12 cellular contexts compared by ENCODE assay signal in the genomic region with DNA sequence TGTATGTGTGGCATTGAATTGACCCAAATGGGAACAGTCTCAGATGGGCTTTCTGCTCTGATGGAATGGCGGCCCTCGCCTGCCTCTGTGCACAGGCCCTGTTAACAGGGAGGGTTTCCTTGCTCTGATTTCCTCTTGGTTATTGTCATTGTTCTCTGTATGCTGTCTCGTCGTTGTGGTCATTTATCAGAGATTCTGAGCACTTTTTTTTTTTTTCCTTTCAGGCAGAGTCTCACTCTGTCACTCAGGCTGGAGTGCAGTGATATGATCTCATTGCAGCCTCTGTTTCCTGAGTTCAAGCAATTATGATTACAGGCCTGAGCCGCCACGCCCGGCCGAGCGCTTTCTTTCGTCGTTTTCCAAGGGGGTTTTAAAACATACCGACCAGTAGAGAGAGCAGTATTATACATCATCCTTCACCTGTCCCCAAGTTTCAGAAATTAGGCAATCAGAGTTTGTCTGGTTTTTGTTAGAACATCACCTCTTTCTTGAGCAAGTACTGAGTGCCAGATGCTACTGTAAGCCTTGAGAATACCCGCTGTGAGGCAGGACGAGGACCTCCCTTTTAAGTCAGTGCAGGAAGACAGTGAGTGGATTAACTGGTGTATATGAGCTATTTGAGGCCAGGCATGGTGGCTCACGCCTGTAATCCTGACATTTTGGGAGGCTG. TPM values are rescaled to one million over a fixed set of nuclear protein-coding genes. Genes with fewer than 3 reads are reported as not detected.
DNase-seq lines count a peak whose midpoint lies in the region; ATAC-seq, FAIRE-seq and TF ChIP-seq lines count a peak whose summit lies in the region.
"Had no signal": no experiment of that assay in that cellular context is flagged by ENCODE, and none has a peak within 500 bp of the region (broad histone marks: within the 10 kb centered on the region; RNA-seq: fewer than 3 reads in every experiment).

No MANE protein-coding gene starts in this region.

- H3K9me3 Mint-ChIP-seq in endothelial cell (ENCODE audit: unreplicated experiment), result no peaks in the 10 kb centered on the region

- TF ChIP-seq CTCF in endothelial cell (IDR thresholded peaks at IDR 0.05; ENCODE audit: unreplicated experiment), result no peak

- peak overlapping the region; percentile 94 for H3K27ac Mint-ChIP-seq in endothelial cell (ENCODE audit: unreplicated experiment)

- DNase-seq in GM12892 (ENCODE audit: insufficient read length) (no peak), SK-N-DZ (ENCODE audit: low spot score) (peak; percentile 40), endothelial cell (ENCODE audit: low spot score) (no peak), pulmonary artery endothelial cell (ENCODE audit: low read depth, low spot score) (peak; percentile 32)
- DNase-seq in stimulated activated CD4-positive, alpha-beta T cell treated with anti-CD3 and anti-CD28 coated beads, Interleukin-12 subunit alpha, Interleukin-12 subunit beta, amount 100 ng/mL, for 4 hours, result no peak
- DNase-seq: aorta, IMR-90, left cardiac atrium, NCI-H774 had no signal

- H3K4me3 Mint-ChIP-seq in endothelial cell (ENCODE audit: unreplicated experiment), result no peak overlapping the region

- peaks cover 4% of the 10 kb centered on the region for H3K36me3 Mint-ChIP-seq in endothelial cell (ENCODE audit: low read depth, unreplicated experiment)

- H3K27me3 Mint-ChIP-seq in endothelial cell (ENCODE audit: unreplicated experiment), result peaks cover 7% of the 10 kb centered on the region

- ATAC-seq in GM19467 (IDR thresholded peaks at IDR 0.05; ENCODE audit: unreplicated experiment) (no peak), GM21528 (IDR thresholded peaks at IDR 0.05; ENCODE audit: low FRiP score, unreplicated experiment) (no peak)

- TF ChIP-seq POLR2A in GM12892 (IDR thresholded peaks at IDR 0.05; ENCODE audit: low read depth, low read length), result no peak

- H3K4me1 Mint-ChIP-seq in endothelial cell (ENCODE audit: unreplicated experiment), result peaks cover 58% of the 10 kb centered on the region

- FAIRE-seq in GM12892 (lab: Jason Lieb, UNC), result peak; percentile 33
- FAIRE-seq: TTC549 had no signal

RNA-seq across cellular contexts. Expression of a gene that starts 6.5 kb away (rescaled TPM):
- polyA plus RNA-seq in GM12892 (2012; ENCODE audit: missing spikeins), result 1.4 TPM
- 13.0 and 14.0 TPM in 2 replicates for polyA plus RNA-seq in SK-N-DZ (2014; cell fraction: cytosol; rRNA removed)
- polyA plus RNA-seq in SK-N-DZ (2014; cell fraction: nucleus; rRNA removed), result 14.4 and 15.7 TPM in 2 replicates
- 26.9 TPM for total RNA-seq in endothelial cell (ENCODE audit: unreplicated experiment)
- 7.5 and 8.3 TPM in 2 replicates for total RNA-seq in pulmonary artery endothelial cell

RNA-seq across cellular contexts. Expression of a gene that starts 55.3 kb away (rescaled TPM):
- polyA plus RNA-seq in GM12892 (2012; ENCODE audit: missing spikeins), result 131 TPM
- polyA plus RNA-seq in SK-N-DZ (2014; cell fraction: cytosol; rRNA removed), result 251 and 260 TPM in 2 replicates
- polyA plus RNA-seq in SK-N-DZ (2014; cell fraction: nucleus; rRNA removed), result 404 TPM in 2 replicates
- total RNA-seq in endothelial cell (ENCODE audit: unreplicated experiment) (125 TPM), pulmonary artery endothelial cell (280 and 312 TPM in 2 replicates)

Comparison
In these comparisons a context has a peak if more than half of its experiments do, and no peak if none do; other contexts are left out.
1. DNase-seq: peak in SK-N-DZ (single experiment) and pulmonary artery endothelial cell (single experiment); none in GM12892 (single experiment), endothelial cell (single experiment) and stimulated activated CD4-positive, alpha-beta T cell treated with anti-CD3 and anti-CD28 coated beads, Interleukin-12 subunit alpha, Interleukin-12 subunit beta, amount 100 ng/mL, for 4 hours (single experiment).